Comparison of ENCODE assay signal across 1 cellular context in genomic region chr6:143746202-143747119, GRCh38.
TF ChIP-seq lines count a peak whose summit lies in the region.

No MANE protein-coding gene starts in this region.

TF ChIP-seq in H1, 55 proteins besides CTCF, POLR2A, EP300 and RAD21 (continued from another document):
- TF ChIP-seq, protein P1, sequence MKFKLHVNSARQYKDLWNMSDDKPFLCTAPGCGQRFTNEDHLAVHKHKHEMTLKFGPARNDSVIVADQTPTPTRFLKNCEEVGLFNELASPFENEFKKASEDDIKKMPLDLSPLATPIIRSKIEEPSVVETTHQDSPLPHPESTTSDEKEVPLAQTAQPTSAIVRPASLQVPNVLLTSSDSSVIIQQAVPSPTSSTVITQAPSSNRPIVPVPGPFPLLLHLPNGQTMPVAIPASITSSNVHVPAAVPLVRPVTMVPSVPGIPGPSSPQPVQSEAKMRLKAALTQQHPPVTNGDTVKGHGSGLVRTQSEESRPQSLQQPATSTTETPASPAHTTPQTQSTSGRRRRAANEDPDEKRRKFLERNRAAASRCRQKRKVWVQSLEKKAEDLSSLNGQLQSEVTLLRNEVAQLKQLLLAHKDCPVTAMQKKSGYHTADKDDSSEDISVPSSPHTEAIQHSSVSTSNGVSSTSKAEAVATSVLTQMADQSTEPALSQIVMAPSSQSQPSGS (IDR thresholded peaks at IDR 0.05; ENCODE audit: low read length), result peak; percentile 91
- TF ChIP-seq POU5F1 (IDR thresholded peaks at IDR 0.05; ENCODE audit: low read depth, low read length) (0 out of 2 replicates have a peak, but pooled peaks have one; percentile 45), CHD7 (IDR thresholded peaks at IDR 0.05; ENCODE audit: insufficient replicate concordance, low read length) (peak; percentile 91), NANOG (IDR thresholded peaks at IDR 0.05; ENCODE audit: insufficient read depth, low read depth, low read length, poor library complexity, severe bottlenecking) (peak; percentile 86), TCF12 (IDR thresholded peaks at IDR 0.05; ENCODE audit: low read depth, low read length) (peak; percentile 92), SAP30 (IDR thresholded peaks at IDR 0.05; ENCODE audit: insufficient read depth, insufficient replicate concordance, low read length) (no peak), GABPA (IDR thresholded peaks at IDR 0.05; ENCODE audit: borderline replicate concordance, insufficient read depth, low read length) (no peak), CBX5 (IDR thresholded peaks at IDR 0.05; ENCODE audit: low read depth, low read length) (no peak), MAX (IDR thresholded peaks at IDR 0.05) (0 out of 2 replicates have a peak, but pooled peaks have one; percentile 13), SP1 (IDR thresholded peaks at IDR 0.05; ENCODE audit: low read depth, low read length) (peak; percentile 69), TBP (IDR thresholded peaks at IDR 0.05; ENCODE audit: low read depth, low read length) (peak; percentile 74), GTF2F1 (IDR thresholded peaks at IDR 0.05; ENCODE audit: borderline replicate concordance, low read depth, low read length) (peak; percentile 68; the same call in 1 of the 2 replicates), TAF1 (IDR thresholded peaks at IDR 0.05; ENCODE audit: low read depth, low read length) (peak; percentile 53), CHD2 (IDR thresholded peaks at IDR 0.05; ENCODE audit: low read length) (peak; percentile 52; the same call in 1 of the 2 replicates), EGR1 (IDR thresholded peaks at IDR 0.05; ENCODE audit: borderline replicate concordance, low read depth, low read length) (peak; percentile 38; the same call in 1 of the 2 replicates), SIN3A (conservative IDR thresholded peaks at IDR 0.05 in 1 of 2, IDR thresholded peaks at IDR 0.05 in 1 of 2; ENCODE audit: low read depth in 1 of 2, low read length in 2 of 2) (peak; percentile 75 to 80; a peak in 1 of 4 replicates), CREB1 (IDR thresholded peaks at IDR 0.05) (peak; percentile 45; the same call in 1 of the 2 replicates), SP4 (IDR thresholded peaks at IDR 0.05; ENCODE audit: low read length) (peak; percentile 51; the same call in 1 of the 2 replicates), BACH1 (IDR thresholded peaks at IDR 0.05; ENCODE audit: low read length) (no peak)
- TF ChIP-seq, protein P2, sequence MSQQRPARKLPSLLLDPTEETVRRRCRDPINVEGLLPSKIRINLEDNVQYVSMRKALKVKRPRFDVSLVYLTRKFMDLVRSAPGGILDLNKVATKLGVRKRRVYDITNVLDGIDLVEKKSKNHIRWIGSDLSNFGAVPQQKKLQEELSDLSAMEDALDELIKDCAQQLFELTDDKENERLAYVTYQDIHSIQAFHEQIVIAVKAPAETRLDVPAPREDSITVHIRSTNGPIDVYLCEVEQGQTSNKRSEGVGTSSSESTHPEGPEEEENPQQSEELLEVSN (IDR thresholded peaks at IDR 0.05), result 0 out of 2 replicates have a peak, but pooled peaks have one; percentile 22
TF ChIP-seq in H1: peak in this region for 22.
